ENCODE assay signal across 1 cellular context in the genomic region with DNA sequence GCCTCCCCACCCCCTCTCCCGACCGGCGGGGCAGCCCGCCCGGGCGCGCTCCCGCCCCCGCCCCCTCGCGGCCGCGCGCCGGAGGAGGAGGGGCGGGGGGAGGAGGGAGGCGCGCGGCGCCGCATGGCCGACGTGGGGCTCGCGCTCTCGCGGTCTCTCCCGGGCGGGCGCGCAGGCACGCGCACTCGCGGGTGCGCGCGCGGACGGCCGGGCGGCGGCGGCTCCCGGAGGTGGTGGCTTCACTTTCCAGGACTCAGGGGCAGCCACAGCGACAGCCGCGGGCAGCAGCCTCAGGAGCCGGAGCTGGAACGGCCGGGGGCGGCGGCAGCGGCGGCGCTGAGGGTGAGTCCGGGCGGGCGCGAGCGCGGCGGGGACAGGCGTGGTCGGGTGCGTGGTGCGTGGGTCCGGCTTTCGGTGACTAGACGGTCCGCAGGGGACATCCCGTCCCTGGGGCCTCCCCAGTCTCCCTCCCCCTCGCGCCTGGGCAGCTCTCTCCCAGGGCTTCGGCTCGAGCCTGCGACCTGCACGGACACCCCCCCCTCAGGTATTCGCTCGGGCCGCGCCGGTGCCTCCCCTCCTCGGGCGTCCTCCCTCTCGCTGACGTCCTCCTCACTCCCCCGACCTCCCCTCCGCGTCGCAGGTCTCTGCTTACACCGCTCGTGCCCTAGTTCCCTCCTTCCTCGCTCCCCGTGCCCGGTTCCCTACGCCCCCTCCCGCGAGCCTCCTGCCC.
TF ChIP-seq lines count a peak whose summit lies in the region.

TSS of gene UBE2E2 (plus strand) at position 407 of the 730 bp plus-strand sequence.

TF ChIP-seq in GM12878, 131 proteins besides CTCF, POLR2A, EP300 and RAD21 (continued from another document):
- TF ChIP-seq ATF2 (IDR thresholded peaks at IDR 0.05; ENCODE audit: low read length) (no peak), MTA3 (IDR thresholded peaks at IDR 0.05; ENCODE audit: borderline replicate concordance, low read length) (no peak), NRF1 (conservative IDR thresholded peaks at IDR 0.05; ENCODE audit: low read depth, low read length) (no peak), STAT3 (IDR thresholded peaks at IDR 0.05; ENCODE audit: low read depth, low read length) (no peak), CHD1 (IDR thresholded peaks at IDR 0.05; ENCODE audit: low read depth, low read length) (no peak), BMI1 (IDR thresholded peaks at IDR 0.05; ENCODE audit: borderline replicate concordance) (no peak), BCL3 (IDR thresholded peaks at IDR 0.05; ENCODE audit: borderline replicate concordance, insufficient read depth, low read depth, low read length, poor library complexity, severe bottlenecking) (no peak), CEBPZ (IDR thresholded peaks at IDR 0.05; ENCODE audit: low read depth, low read length) (no peak)
- TF ChIP-seq, protein P1, sequence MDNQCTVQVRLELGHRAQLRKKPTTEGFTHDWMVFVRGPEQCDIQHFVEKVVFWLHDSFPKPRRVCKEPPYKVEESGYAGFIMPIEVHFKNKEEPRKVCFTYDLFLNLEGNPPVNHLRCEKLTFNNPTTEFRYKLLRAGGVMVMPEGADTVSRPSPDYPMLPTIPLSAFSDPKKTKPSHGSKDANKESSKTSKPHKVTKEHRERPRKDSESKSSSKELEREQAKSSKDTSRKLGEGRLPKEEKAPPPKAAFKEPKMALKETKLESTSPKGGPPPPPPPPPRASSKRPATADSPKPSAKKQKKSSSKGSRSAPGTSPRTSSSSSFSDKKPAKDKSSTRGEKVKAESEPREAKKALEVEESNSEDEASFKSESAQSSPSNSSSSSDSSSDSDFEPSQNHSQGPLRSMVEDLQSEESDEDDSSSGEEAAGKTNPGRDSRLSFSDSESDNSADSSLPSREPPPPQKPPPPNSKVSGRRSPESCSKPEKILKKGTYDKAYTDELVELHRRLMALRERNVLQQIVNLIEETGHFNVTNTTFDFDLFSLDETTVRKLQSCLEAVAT (IDR thresholded peaks at IDR 0.05), result no peak
TF ChIP-seq in GM12878: peak in this region for 30.
